In the genomic region with DNA sequence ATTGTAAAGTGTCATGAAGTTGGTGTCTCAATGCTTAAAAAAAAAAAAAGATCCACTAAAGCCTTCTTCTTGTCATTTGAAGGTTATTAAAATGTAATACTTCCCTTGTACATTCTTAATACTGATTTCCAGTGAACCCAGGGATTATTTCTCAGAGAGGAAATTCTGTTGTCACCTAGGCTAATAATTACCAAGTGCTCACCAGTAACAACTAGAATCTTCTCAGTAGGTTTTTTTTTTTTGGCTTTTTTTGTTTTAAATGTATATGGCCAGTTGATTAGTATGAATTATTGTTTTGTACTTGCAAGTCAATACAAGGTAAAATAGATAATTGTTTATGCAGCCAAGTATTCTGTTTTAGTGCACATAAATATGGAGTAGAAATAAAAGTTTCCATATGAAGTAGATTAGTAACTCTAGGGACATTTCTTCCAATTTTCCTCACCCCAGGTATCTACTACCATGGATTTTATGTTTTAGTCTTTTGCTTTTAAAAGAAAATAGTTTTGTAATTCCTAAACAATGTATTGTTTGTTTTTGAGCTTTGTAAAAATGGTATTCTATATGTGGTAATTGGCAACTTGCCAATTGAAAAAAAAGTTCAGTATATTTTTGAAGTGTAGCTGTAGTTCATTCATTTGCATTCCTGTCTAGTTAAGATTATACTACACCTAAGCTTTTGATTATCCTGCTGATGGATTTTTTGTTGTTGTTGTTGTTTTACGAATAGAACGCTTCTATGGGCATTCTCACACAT, we compare ENCODE assay signal across 1 cellular context.
TF ChIP-seq lines count a peak whose summit lies in the region.

No MANE protein-coding gene starts in this region.

TF ChIP-seq in HEK293, 187 proteins besides CTCF, POLR2A, EP300 and RAD21 (continued from another document):
- TF ChIP-seq KLF16 (tag by site-specific recombination; IDR thresholded peaks at IDR 0.05) (no peak), ZNF785 (tag by site-specific recombination; IDR thresholded peaks at IDR 0.05) (no peak), MYNN (tag by site-specific recombination; IDR thresholded peaks at IDR 0.05; ENCODE audit: borderline replicate concordance) (no peak), ZNF280C (tag by site-specific recombination; IDR thresholded peaks at IDR 0.05) (no peak), ZNF184 (tag by site-specific recombination; IDR thresholded peaks at IDR 0.05) (peak; percentile 94), ZSCAN16 (tag by site-specific recombination; IDR thresholded peaks at IDR 0.05) (no peak), ZBTB21 (tag by site-specific recombination; IDR thresholded peaks at IDR 0.05) (no peak), ZXDB (tag by site-specific recombination; IDR thresholded peaks at IDR 0.05) (0 out of 2 replicates have a peak, but pooled peaks have one; percentile 36), GLIS2 (tag by site-specific recombination; IDR thresholded peaks at IDR 0.05) (no peak), ZBTB8A (tag by site-specific recombination; IDR thresholded peaks at IDR 0.05) (no peak; the same call in 1 of the 2 replicates), BCL6B (tag by site-specific recombination; IDR thresholded peaks at IDR 0.05) (peak; percentile 88), GFI1B (tag by site-specific recombination; IDR thresholded peaks at IDR 0.05) (no peak), REST (tag by site-specific recombination; IDR thresholded peaks at IDR 0.05) (no peak), ZNF132 (tag by site-specific recombination; IDR thresholded peaks at IDR 0.05; ENCODE audit: borderline replicate concordance) (peak; percentile 74; the same call in 1 of the 2 replicates), ZNF214 (tag by site-specific recombination; IDR thresholded peaks at IDR 0.05; ENCODE audit: borderline replicate concordance) (peak; percentile 71; the same call in 1 of the 2 replicates), ZNF10 (tag by site-specific recombination; IDR thresholded peaks at IDR 0.05) (no peak), ZNF580 (tag by site-specific recombination; IDR thresholded peaks at IDR 0.05) (peak; percentile 58; the same call in 1 of the 2 replicates)
- TF ChIP-seq, protein P1, sequence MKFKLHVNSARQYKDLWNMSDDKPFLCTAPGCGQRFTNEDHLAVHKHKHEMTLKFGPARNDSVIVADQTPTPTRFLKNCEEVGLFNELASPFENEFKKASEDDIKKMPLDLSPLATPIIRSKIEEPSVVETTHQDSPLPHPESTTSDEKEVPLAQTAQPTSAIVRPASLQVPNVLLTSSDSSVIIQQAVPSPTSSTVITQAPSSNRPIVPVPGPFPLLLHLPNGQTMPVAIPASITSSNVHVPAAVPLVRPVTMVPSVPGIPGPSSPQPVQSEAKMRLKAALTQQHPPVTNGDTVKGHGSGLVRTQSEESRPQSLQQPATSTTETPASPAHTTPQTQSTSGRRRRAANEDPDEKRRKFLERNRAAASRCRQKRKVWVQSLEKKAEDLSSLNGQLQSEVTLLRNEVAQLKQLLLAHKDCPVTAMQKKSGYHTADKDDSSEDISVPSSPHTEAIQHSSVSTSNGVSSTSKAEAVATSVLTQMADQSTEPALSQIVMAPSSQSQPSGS (tag by site-specific recombination; IDR thresholded peaks at IDR 0.05; ENCODE audit: low read depth), result no peak
